ENCODE assay signal across 8 cellular contexts in genomic region chr7:70829221-70830059, GRCh38.
DNase-seq lines count a peak whose midpoint lies in the region; ATAC-seq and TF ChIP-seq lines count a peak whose summit lies in the region.

No MANE protein-coding gene starts in this region.

- H3K27ac ChIP-seq in uterus = no peak overlapping the region

- no peaks in the 10 kb centered on the region for H3K9me3 ChIP-seq in adipocyte (ENCODE audit: control insufficient read depth, low read length)
- H3K9me3 ChIP-seq in uterus = no peaks in the 10 kb centered on the region

- TF ChIP-seq CTCF in uterus (IDR thresholded peaks at IDR 0.05) = peak; percentile 76 to 85 (median 81)

- H3K9ac ChIP-seq in adipocyte (ENCODE audit: low read length) = no peak overlapping the region

- H3K36me3 ChIP-seq in adipocyte (ENCODE audit: control insufficient read depth, insufficient read depth, low read length, severe bottlenecking) (no peaks in the 10 kb centered on the region), uterus (no peaks in the 10 kb centered on the region)

- TF ChIP-seq POLR2A in uterus (IDR thresholded peaks at IDR 0.05) = no peak

- in situ Hi-C loops in KBM-7 (cut with MboI; ENCODE audit: low pct_unique_long_range_greater_than_20kb, low sequenced_read_pairs) = no loop called here

- peaks cover 18% of the 10 kb centered on the region for H3K27me3 ChIP-seq in adipocyte (replicated peaks; ENCODE audit: control insufficient read depth, insufficient read depth, low read length)
- no peaks in the 10 kb centered on the region for H3K27me3 ChIP-seq in uterus

- DNase-seq in C1 segment of cervical spinal cord (lab: John Stamatoyannopoulos, UW) (peak in 11 of 14 donors; percentile 1 to 55 (median 37)), KBM-7 (peak; percentile 65), SKM-1 (lab: John Stamatoyannopoulos, UW; ENCODE audit: unreplicated experiment) (peak; percentile 57), adipocyte (ENCODE audit: low read depth) (peak; percentile 76), left ventricle myocardium superior (peak; percentile 74), putamen (ENCODE audit: low spot score) (peak; percentile 45), uterus (peak; percentile 47 to 51)

- H3K4me1 ChIP-seq in adipocyte (ENCODE audit: control insufficient read depth, insufficient read depth, low read length) = peaks cover 7% of the 10 kb centered on the region
- H3K4me1 ChIP-seq in uterus = no peaks in the 10 kb centered on the region

- ATAC-seq in GM19397 (IDR thresholded peaks at IDR 0.05; ENCODE audit: unreplicated experiment) (peak; percentile 88), left ventricle myocardium superior (peak; percentile 81)

- H3K4me3 ChIP-seq in adipocyte (ENCODE audit: low read length) = peak overlapping the region; percentile 56
- H3K4me3 ChIP-seq in uterus = no peak overlapping the region

- intact Hi-C loops in left ventricle myocardium superior (cut with micrococcal nuclease) (no loop called here), uterus (cut with DNase I; ENCODE audit: low total_unique reads) (no loop called here)
